Comparison of ENCODE assay signal across 21 cellular contexts in genomic region chr14:25113394-25113793, GRCh38.
A peak's percentile ranks its signal among the peaks of the same experiment; 100 is the strongest.
DNase-seq lines count a peak whose midpoint lies in the region; ATAC-seq, FAIRE-seq and TF ChIP-seq lines count a peak whose summit lies in the region.
"Had no signal": no experiment of that assay in that cellular context is flagged by ENCODE, and none has a peak within 500 bp of the region (broad histone marks: within the 10 kb centered on the region; RNA-seq: fewer than 3 reads in every experiment).

No MANE protein-coding gene starts in this region.

- DNase-seq in left ventricle myocardium inferior, result no peak
- no peak for DNase-seq in heart left ventricle
- DNase-seq in pancreas, result no peak
- DNase-seq in stomach, result peak; percentile 36
- DNase-seq in activated CD4-positive, CD25-positive, alpha-beta regulatory T cell treated with anti-CD3 and anti-CD28 coated beads, Interleukin-2, amount 50 U/mL, for 72 hours, result no peak
- no peak for DNase-seq in PC-9
- DNase-seq: AML-193; Caco-2; Calu3; CD4-positive, alpha-beta T cell; CD8-positive, alpha-beta T cell; DMS79 treated with DMSO at 0.1 percent for 48 hours; GF-D8 had no signal

- H2AFZ ChIP-seq in PC-9, result no peak overlapping the region

- H3K4me1 ChIP-seq in left ventricle myocardium inferior (peaks cover 39% of the 10 kb centered on the region), heart left ventricle (peaks cover 0 to 30% (median 13%) of the 10 kb centered on the region in 12 donors), pancreas (peaks cover 0 to 5% (median 0%) of the 10 kb centered on the region in 3 donors), stomach (peaks cover 6 to 33% (median 13%) of the 10 kb centered on the region in 4 donors), PC-9 (replicated peaks; ENCODE audit: insufficient read depth) (no peaks in the 10 kb centered on the region; the same call in 1 of the 2 replicates)
- H3K4me1 ChIP-seq: A549; BLaER1 treated with 17β-estradiol and CSF1 and Interleukin-3, amounts not matched to agents 10 nM and 100 nM had no signal

- H3K27ac ChIP-seq in left ventricle myocardium inferior (replicated peaks) (peak overlapping the region; percentile 83), heart left ventricle (peak overlapping the region in 3 of 12 donors; percentile 19 to 69 (median 65)), pancreas (no peak overlapping the region), stomach (peak overlapping the region in 2 of 5 donors; percentile 38 to 61), PC-9 (no peak overlapping the region)
- H3K27ac ChIP-seq: 22Rv1; A549; BLaER1 treated with 17β-estradiol and CSF1 and Interleukin-3, amounts not matched to agents 10 nM and 100 nM; C4-2B had no signal

- intact Hi-C loops in left ventricle myocardium inferior (cut with micrococcal nuclease), result no loop called here
- intact Hi-C loops in heart left ventricle (cut with DNase I), result loop anchor here in 1 of 10 donors (5.0 kb wide), 1 partner anchor 66 kb away; no protein-coding TSS in a partner anchor
- intact Hi-C loops in pancreas (cut with DNase I), result no loop called here
- intact Hi-C loops in stomach (cut with DNase I; ENCODE audit: low total_unique reads), result no loop called here
- intact Hi-C loops in PC-9 (cut with micrococcal nuclease; ENCODE audit: unreplicated experiment), result loop anchor here (5.0 kb wide), 1 partner anchor 251 kb away; no protein-coding TSS in a partner anchor

- no peak for TF ChIP-seq EP300 in stomach (IDR thresholded peaks at IDR 0.05)

- H4K20me1 ChIP-seq in PC-9 (ENCODE audit: insufficient read depth), result no peaks in the 10 kb centered on the region
- H4K20me1 ChIP-seq: BLaER1 treated with 17β-estradiol and CSF1 and Interleukin-3, amounts not matched to agents 10 nM and 100 nM had no signal

- H3K9me3 ChIP-seq in left ventricle myocardium inferior (replicated peaks) (peaks cover 6% of the 10 kb centered on the region), heart left ventricle (peaks cover 0 to 7% (median 0%) of the 10 kb centered on the region in 12 donors), pancreas (no peaks in the 10 kb centered on the region), stomach (no peaks in the 10 kb centered on the region), PC-9 (ENCODE audit: insufficient read depth, low read depth) (no peaks in the 10 kb centered on the region)
- H3K9me3 ChIP-seq: A549, Caco-2 had no signal

- H3K4me3 ChIP-seq in left ventricle myocardium inferior, result peak overlapping the region; percentile 58
- peak overlapping the region in 1 of 12 donors; percentile 40 for H3K4me3 ChIP-seq in heart left ventricle
- no peak overlapping the region for H3K4me3 ChIP-seq in pancreas
- H3K4me3 ChIP-seq in stomach, result no peak overlapping the region
- H3K4me3 ChIP-seq in PC-9, result no peak overlapping the region
- H3K4me3 ChIP-seq: A549; BLaER1 treated with 17β-estradiol and CSF1 and Interleukin-3, amounts not matched to agents 10 nM and 100 nM had no signal

- no TSS peak for BruUV-seq in PC-9 (replicated peaks; lab: Mats Ljungman, UMichigan)

- CTCF ChIA-PET in PC-9 (lab: Charles Lee), result no interaction called here

- no peaks in the 10 kb centered on the region for H3K36me3 ChIP-seq in left ventricle myocardium inferior
- no peaks in the 10 kb centered on the region for H3K36me3 ChIP-seq in heart left ventricle
- H3K36me3 ChIP-seq in pancreas, result no peaks in the 10 kb centered on the region
- H3K36me3 ChIP-seq in stomach, result no peaks in the 10 kb centered on the region
- no peaks in the 10 kb centered on the region for H3K36me3 ChIP-seq in PC-9 (ENCODE audit: low read depth)
- H3K36me3 ChIP-seq: BLaER1 treated with 17β-estradiol and CSF1 and Interleukin-3, amounts not matched to agents 10 nM and 100 nM had no signal

- no peaks in the 10 kb centered on the region for H3K79me2 ChIP-seq in PC-9 (ENCODE audit: low read depth)

- no peaks in the 10 kb centered on the region for H3K27me3 ChIP-seq in left ventricle myocardium inferior (ENCODE audit: low read depth)
- H3K27me3 ChIP-seq in heart left ventricle, result no peaks in the 10 kb centered on the region
- H3K27me3 ChIP-seq in pancreas, result no peaks in the 10 kb centered on the region
- H3K27me3 ChIP-seq in stomach, result no peaks in the 10 kb centered on the region
- no peaks in the 10 kb centered on the region for H3K27me3 ChIP-seq in PC-9 (ENCODE audit: insufficient read depth, low read depth)
- H3K27me3 ChIP-seq: BLaER1 treated with 17β-estradiol and CSF1 and Interleukin-3, amounts not matched to agents 10 nM and 100 nM had no signal

- no peak for ATAC-seq in heart left ventricle
- ATAC-seq in pancreas, result peak in 3 of 4 donors; percentile 55 to 67 (median 55)
- ATAC-seq: A549; CD8-positive, alpha-beta T cell had no signal

- TF ChIP-seq CTCF in left ventricle myocardium inferior (IDR thresholded peaks at IDR 0.05; ENCODE audit: borderline replicate concordance) (no peak), heart left ventricle (IDR thresholded peaks at IDR 0.05) (no peak), pancreas (IDR thresholded peaks at IDR 0.05) (no peak), stomach (IDR thresholded peaks at IDR 0.05) (no peak), PC-9 (conservative IDR thresholded peaks at IDR 0.05) (no peak)

- H3K4me2 ChIP-seq in PC-9, result no peak overlapping the region
- H3K4me2 ChIP-seq: A549; BLaER1 treated with 17β-estradiol and CSF1 and Interleukin-3, amounts not matched to agents 10 nM and 100 nM had no signal

- FAIRE-seq in pancreas (lab: Jason Lieb, UNC), result no peak
- FAIRE-seq: A549, D721Med, G401.6, GM12891, GM19239 had no signal

- WGBS in heart left ventricle, 4 donors, result 83 to 93% (median 89%) methylated on average over 1 of the region's 1 CpG
- WGBS in pancreas, 2 donors, result 75 to 96% methylated on average over 1 of the region's 1 CpG
- 34 to 67% (median 43%) methylated on average over 1 of the region's 1 CpG for WGBS in stomach, 5 donors

- POLR2A ChIA-PET in PC-9 (lab: Charles Lee; ENCODE audit: unreplicated experiment), result interaction anchor here (0.6 to 0.7 kb wide), 2 partner anchors 320 to 745 kb away, joined by 4 to 7 read pairs; no protein-coding TSS in a partner anchor

- TF ChIP-seq POLR2A in heart left ventricle (IDR thresholded peaks at IDR 0.05), result no peak
- no peak for TF ChIP-seq POLR2A in stomach (IDR thresholded peaks at IDR 0.05)

- H3K9me2 ChIP-seq in PC-9 (ENCODE audit: insufficient read depth), result no peaks in the 10 kb centered on the region

- H3F3A ChIP-seq in PC-9 (ENCODE audit: insufficient read depth, low read depth), result no peaks in the 10 kb centered on the region

Comparison
In these comparisons a context has a peak if more than half of its experiments do, and no peak if none do; other contexts are left out.
1. ATAC-seq: peak in pancreas (3 of 4); none in heart left ventricle (0 of 4).